Comparison of ENCODE assay signal across 2 cellular contexts in genomic region chr18:49618741-49619392, GRCh38.
TF ChIP-seq lines count a peak whose summit lies in the region.

No MANE protein-coding gene starts in this region.

TF ChIP-seq in GM23338, 12 proteins besides CTCF, POLR2A, EP300 and RAD21:
- TF ChIP-seq CREB1 (CRISPR knock-in tag; IDR thresholded peaks at IDR 0.05; ENCODE audit: low read depth), result no peak
- no peak for TF ChIP-seq POLR2AphosphoS5 (IDR thresholded peaks at IDR 0.05; ENCODE audit: low read depth)
- TF ChIP-seq ZNF114 (CRISPR knock-in tag; IDR thresholded peaks at IDR 0.05), result no peak
- TF ChIP-seq ZNF462 (CRISPR knock-in tag; IDR thresholded peaks at IDR 0.05), result no peak
- TF ChIP-seq EZH2 (IDR thresholded peaks at IDR 0.05; ENCODE audit: low read depth, unreplicated experiment), result no peak
- TF ChIP-seq JUNB (IDR thresholded peaks at IDR 0.05; ENCODE audit: unreplicated experiment), result no peak
- TF ChIP-seq, protein P1, sequence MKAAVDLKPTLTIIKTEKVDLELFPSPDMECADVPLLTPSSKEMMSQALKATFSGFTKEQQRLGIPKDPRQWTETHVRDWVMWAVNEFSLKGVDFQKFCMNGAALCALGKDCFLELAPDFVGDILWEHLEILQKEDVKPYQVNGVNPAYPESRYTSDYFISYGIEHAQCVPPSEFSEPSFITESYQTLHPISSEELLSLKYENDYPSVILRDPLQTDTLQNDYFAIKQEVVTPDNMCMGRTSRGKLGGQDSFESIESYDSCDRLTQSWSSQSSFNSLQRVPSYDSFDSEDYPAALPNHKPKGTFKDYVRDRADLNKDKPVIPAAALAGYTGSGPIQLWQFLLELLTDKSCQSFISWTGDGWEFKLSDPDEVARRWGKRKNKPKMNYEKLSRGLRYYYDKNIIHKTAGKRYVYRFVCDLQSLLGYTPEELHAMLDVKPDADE (IDR thresholded peaks at IDR 0.05), result no peak
- no peak for TF ChIP-seq NANOG (IDR thresholded peaks at IDR 0.05; ENCODE audit: borderline replicate concordance)
- no peak for TF ChIP-seq EZH2phosphoT487 (IDR thresholded peaks at IDR 0.05; ENCODE audit: unreplicated experiment)
- TF ChIP-seq STAT1 (IDR thresholded peaks at IDR 0.05; ENCODE audit: unreplicated experiment), result no peak
- no peak for TF ChIP-seq REST (IDR thresholded peaks at IDR 0.05; ENCODE audit: unreplicated experiment)
- TF ChIP-seq ZNF331 (CRISPR knock-in tag; IDR thresholded peaks at IDR 0.05; ENCODE audit: low read depth), result no peak

TF ChIP-seq in SK-N-SH, 30 proteins besides CTCF, POLR2A, EP300 and RAD21 (continued from another document):
- TF ChIP-seq RFX5 (IDR thresholded peaks at IDR 0.05; ENCODE audit: low read length) (no peak), NRF1 (IDR thresholded peaks at IDR 0.05; ENCODE audit: low read depth, low read length) (no peak), USF2 (IDR thresholded peaks at IDR 0.05; ENCODE audit: borderline replicate concordance, low read depth, low read length) (no peak), MEF2A (IDR thresholded peaks at IDR 0.05; ENCODE audit: borderline replicate concordance, low read depth) (no peak), FOSL2 (IDR thresholded peaks at IDR 0.05; ENCODE audit: borderline replicate concordance, low read depth) (no peak), MXI1 (IDR thresholded peaks at IDR 0.05; ENCODE audit: low read depth, low read length) (no peak), GATA2 (CRISPR knock-in tag; IDR thresholded peaks at IDR 0.05) (no peak), TCF12 (IDR thresholded peaks at IDR 0.05) (no peak), TAF1 (IDR thresholded peaks at IDR 0.05; ENCODE audit: borderline replicate concordance, low read depth, low read length) (no peak), YY1 (IDR thresholded peaks at IDR 0.05; ENCODE audit: low read depth) (no peak), FOXM1 (IDR thresholded peaks at IDR 0.05; ENCODE audit: low read depth) (no peak), IRF3 (IDR thresholded peaks at IDR 0.05; ENCODE audit: low read depth, low read length) (no peak), TEAD4 (IDR thresholded peaks at IDR 0.05; ENCODE audit: borderline replicate concordance, insufficient read depth) (no peak)
- TF ChIP-seq, protein P2, sequence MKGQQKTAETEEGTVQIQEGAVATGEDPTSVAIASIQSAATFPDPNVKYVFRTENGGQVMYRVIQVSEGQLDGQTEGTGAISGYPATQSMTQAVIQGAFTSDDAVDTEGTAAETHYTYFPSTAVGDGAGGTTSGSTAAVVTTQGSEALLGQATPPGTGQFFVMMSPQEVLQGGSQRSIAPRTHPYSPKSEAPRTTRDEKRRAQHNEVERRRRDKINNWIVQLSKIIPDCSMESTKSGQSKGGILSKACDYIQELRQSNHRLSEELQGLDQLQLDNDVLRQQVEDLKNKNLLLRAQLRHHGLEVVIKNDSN (IDR thresholded peaks at IDR 0.05; ENCODE audit: borderline replicate concordance, low read depth), result no peak
